ENCODE assay signal across 8 cellular contexts in the genomic region with DNA sequence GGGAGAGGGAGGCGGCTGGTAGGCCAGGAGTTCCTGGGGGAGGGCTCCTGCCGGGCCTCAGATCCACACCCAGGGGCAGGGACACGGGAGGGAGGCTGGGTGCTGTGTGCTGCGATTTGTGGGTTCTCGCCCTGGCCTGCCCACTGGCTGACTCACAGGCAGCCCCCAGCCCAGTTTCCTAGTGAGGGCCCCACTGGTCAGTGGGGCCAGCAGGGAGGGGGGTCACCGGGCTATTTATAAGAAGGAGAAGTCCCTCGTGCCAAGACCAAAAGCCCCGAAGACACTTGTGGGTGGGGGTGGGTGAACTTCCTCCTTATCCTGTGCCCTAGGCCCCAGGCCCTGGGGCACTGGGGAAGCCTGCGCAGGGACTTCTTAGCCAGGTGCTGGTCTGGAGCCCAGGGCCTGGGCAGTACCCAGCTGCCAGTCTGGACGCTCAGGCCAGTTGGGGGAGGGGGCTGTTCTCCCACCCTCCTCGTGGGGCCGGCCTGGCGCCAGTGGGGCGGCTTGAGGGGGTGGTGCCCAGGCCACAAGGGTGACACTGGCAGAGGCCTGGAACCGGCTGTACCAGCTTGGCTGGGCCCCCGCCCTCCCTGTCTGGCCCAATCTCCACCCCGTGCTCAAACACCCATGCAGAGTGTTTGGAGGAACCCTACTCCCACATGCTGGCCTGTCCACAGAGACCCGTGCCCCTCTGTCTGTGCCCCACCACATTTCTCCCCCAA. TPM values are rescaled to one million over a fixed set of nuclear protein-coding genes. Genes with fewer than 3 reads are reported as not detected.
A peak's percentile ranks its signal among the peaks of the same experiment; 100 is the strongest.
DNase-seq lines count a peak whose midpoint lies in the region; ATAC-seq and TF ChIP-seq lines count a peak whose summit lies in the region.

No MANE protein-coding gene starts in this region.

- no peaks in the 10 kb centered on the region for H3K27me3 ChIP-seq in RWPE2 (ENCODE audit: insufficient read depth, poor library complexity, severe bottlenecking)
- no peaks in the 10 kb centered on the region for H3K27me3 ChIP-seq in psoas muscle (ENCODE audit: insufficient read depth in 3 of 3, low read length in 2 of 3)

- no peaks in the 10 kb centered on the region for H3K9me3 ChIP-seq in RWPE2 (ENCODE audit: severe bottlenecking)
- H3K9me3 ChIP-seq in psoas muscle: no peaks in the 10 kb centered on the region

- intact Hi-C loops in head of caudate nucleus (cut with DNase I): no loop called here
- intact Hi-C loops in psoas muscle (cut with DNase I): no loop called here

- no peak for ATAC-seq in RWPE2 (ENCODE audit: low read depth)
- no peak for ATAC-seq in psoas muscle
- no peak for ATAC-seq in HG02610 (IDR thresholded peaks at IDR 0.05; ENCODE audit: unreplicated experiment)

- H3K27ac ChIP-seq in RWPE2 (ENCODE audit: poor library complexity, severe bottlenecking) (peak overlapping the region; percentile 99), psoas muscle (peak overlapping the region; percentile 99)

- DNase-seq in GM10266 (ENCODE audit: extremely low spot score): peak; percentile 12
- no peak for DNase-seq in RWPE2 (ENCODE audit: low spot score)
- peak in 37 of 42 donors; percentile 27 to 79 (median 54) for DNase-seq in head of caudate nucleus
- DNase-seq in psoas muscle: peak; percentile 65 to 78
- no peak for DNase-seq in cerebellar cortex (ENCODE audit: low spot score)
- no peak for DNase-seq in dermis blood vessel endothelial cell
- DNase-seq in activated CD4-positive, alpha-beta T cell treated with anti-CD3 and anti-CD28 coated beads for 4 hours: no peak

- 40 to 50% (median 42%) methylated on average over 12 to 18 of the region's 18 CpGs for WGBS in psoas muscle, 3 donors

- H3K4me3 ChIP-seq in RWPE2 (ENCODE audit: severe bottlenecking): no peak overlapping the region
- H3K4me3 ChIP-seq in psoas muscle: no peak overlapping the region

- no peaks in the 10 kb centered on the region for H3K36me3 ChIP-seq in RWPE2 (ENCODE audit: low read depth)
- no peaks in the 10 kb centered on the region for H3K36me3 ChIP-seq in psoas muscle (ENCODE audit: insufficient read depth in 1 of 2, low read depth in 1 of 2)

- no peak for TF ChIP-seq CTCF in GM10266 (IDR thresholded peaks at IDR 0.05; ENCODE audit: control insufficient read depth, insufficient read depth, low read depth, missing control alignments)
- no peak for TF ChIP-seq CTCF in RWPE2 (IDR thresholded peaks at IDR 0.05; ENCODE audit: poor library complexity, severe bottlenecking)
- TF ChIP-seq CTCF in psoas muscle (IDR thresholded peaks at IDR 0.05): no peak

- H3K4me1 ChIP-seq in RWPE2 (ENCODE audit: insufficient read depth, poor library complexity, severe bottlenecking) (peaks cover 59% of the 10 kb centered on the region), psoas muscle (peaks cover 35% of the 10 kb centered on the region)

RNA-seq across cellular contexts. Expression of gene JUNB, which starts 5.0 kb away (rescaled TPM):
- total RNA-seq in psoas muscle (100 to 1,000 TPM in 2 of 4 donors, 10 to 100 TPM in 2; 29.2 to 217 (median 73.6) TPM), dermis blood vessel endothelial cell (61.1 and 151 TPM in 2 replicates)
- polyA plus RNA-seq in psoas muscle: 100 to 1,000 TPM in 1 of 3 donors, 10 to 100 TPM in 2; 25.1 to 145 (median 31.9) TPM

RNA-seq across cellular contexts. Expression of gene HOOK2, which starts 11.0 kb away (rescaled TPM):
- 10 to 100 TPM; 20.3 to 33.0 (median 23.8) TPM for total RNA-seq in psoas muscle
- 10 to 100 TPM; 11.3 to 21.7 (median 19.0) TPM for polyA plus RNA-seq in psoas muscle
- total RNA-seq in dermis blood vessel endothelial cell: 12.1 and 14.8 TPM in 2 replicates

RNA-seq across cellular contexts. Expression of gene PRDX2, which starts 15.3 kb away (rescaled TPM):
- total RNA-seq in psoas muscle: 100 to 1,000 TPM; 273 to 419 (median 370) TPM
- 100 to 1,000 TPM; 329 to 535 (median 396) TPM for polyA plus RNA-seq in psoas muscle
- total RNA-seq in dermis blood vessel endothelial cell: 214 and 278 TPM in 2 replicates

RNA-seq across cellular contexts. Expression of gene THSD8, which starts 15.6 kb away (rescaled TPM):
- total RNA-seq in psoas muscle (1 to 10 TPM in 3 of 4 donors, under 1 TPM in 1; 0.92 to 3.2 (median 2.0) TPM), dermis blood vessel endothelial cell (0.23 TPM in 1 of 2 replicates, not detected in the other)
- polyA plus RNA-seq in psoas muscle: 1 to 10 TPM; 1.9 to 2.5 (median 2.0) TPM

RNA-seq across cellular contexts. Expression of gene RNASEH2A, which starts 20.1 kb away (rescaled TPM):
- total RNA-seq in psoas muscle: 1 to 10 TPM; 2.4 to 5.0 (median 3.0) TPM
- polyA plus RNA-seq in psoas muscle: 1 to 10 TPM; 3.6 to 9.0 (median 8.6) TPM
- total RNA-seq in dermis blood vessel endothelial cell: 19.6 and 45.6 TPM in 2 replicates

Comparison
In these comparisons a context has a peak if more than half of its experiments do, and no peak if none do; other contexts are left out.
1. DNase-seq: peak in GM10266 (single experiment), head of caudate nucleus (37 of 42) and psoas muscle (2 of 2); none in RWPE2 (single experiment), cerebellar cortex (single experiment), dermis blood vessel endothelial cell (single experiment) and activated CD4-positive, alpha-beta T cell treated with anti-CD3 and anti-CD28 coated beads for 4 hours (0 of 2).